ENCODE assay signal across 1 cellular context in genomic region chr4:133148690-133149363, GRCh38.
TF ChIP-seq lines count a peak whose summit lies in the region.

TSS of gene PCDH10 (plus strand) at chr4:133149294. CDS start at chr4:133150141, 847 bp downstream.

TF ChIP-seq in K562, 482 proteins besides CTCF, POLR2A, EP300 and RAD21 (continued from another document):
- TF ChIP-seq REST (CRISPR knock-in tag; IDR thresholded peaks at IDR 0.05; ENCODE audit: low read depth) (no peak), ARID1B (IDR thresholded peaks at IDR 0.05) (no peak), ZNF444 (CRISPR knock-in tag; IDR thresholded peaks at IDR 0.05) (no peak), HNRNPL (IDR thresholded peaks at IDR 0.05; ENCODE audit: low read depth, low read length) (no peak), RNF2 (IDR thresholded peaks at IDR 0.05) (no peak), SP1 (CRISPR knock-in tag; IDR thresholded peaks at IDR 0.05) (0 out of 2 replicates have a peak, but pooled peaks have one; percentile 42), XRCC5 (IDR thresholded peaks at IDR 0.05; ENCODE audit: low read depth, low read length) (no peak), TBP (optimal IDR thresholded peaks at IDR 0.05; ENCODE audit: low read depth, low read length) (peak; percentile 27), XRCC4 (IDR thresholded peaks at IDR 0.05; ENCODE audit: extremely low read depth, insufficient read depth, insufficient read length) (no peak), ATF1 (CRISPR knock-in tag; IDR thresholded peaks at IDR 0.05) (no peak), ATF1 (tag; IDR thresholded peaks at IDR 0.05) (peak; percentile 80), MBD2 (IDR thresholded peaks at IDR 0.05; ENCODE audit: borderline replicate concordance, low read depth) (no peak), CHAMP1 (IDR thresholded peaks at IDR 0.05) (no peak), NCOA1 (IDR thresholded peaks at IDR 0.05; ENCODE audit: low read depth) (no peak), SUPT5H (IDR thresholded peaks at IDR 0.05) (0 out of 2 replicates have a peak, but pooled peaks have one; percentile 40), ASH1L (IDR thresholded peaks at IDR 0.05; ENCODE audit: borderline replicate concordance, low read depth, partially characterized antibody) (no peak), TBL1XR1 (IDR thresholded peaks at IDR 0.05; ENCODE audit: low read length in 2 of 2) (no peak), NFYB (IDR thresholded peaks at IDR 0.05; ENCODE audit: extremely low read depth, insufficient read length) (peak; percentile 46), ZNF143 (CRISPR knock-in tag; IDR thresholded peaks at IDR 0.05) (no peak), KLF1 (tag; IDR thresholded peaks at IDR 0.05) (no peak), ZNF316 (IDR thresholded peaks at IDR 0.05) (no peak), FOS (IDR thresholded peaks at IDR 0.05; ENCODE audit: extremely low read depth, insufficient read length) (peak; percentile 49), EZH2 (IDR thresholded peaks at IDR 0.05; ENCODE audit: borderline replicate concordance, low read depth, low read length) (no peak), HNRNPK (IDR thresholded peaks at IDR 0.05; ENCODE audit: low read depth, low read length, poor library complexity, severe bottlenecking) (no peak), PTBP1 (IDR thresholded peaks at IDR 0.05; ENCODE audit: low read depth, low read length) (no peak), TFE3 (CRISPR knock-in tag; IDR thresholded peaks at IDR 0.05) (no peak), DPF2 (IDR thresholded peaks at IDR 0.05) (no peak), CREM (IDR thresholded peaks at IDR 0.05; ENCODE audit: low read depth) (peak; percentile 54; the same call in 1 of the 2 replicates), CREB1 (IDR thresholded peaks at IDR 0.05) (no peak), CREB1 (CRISPR knock-in tag; IDR thresholded peaks at IDR 0.05) (peak; percentile 68), SMARCB1 (IDR thresholded peaks at IDR 0.05; ENCODE audit: insufficient read length, low read depth) (no peak), HNRNPLL (IDR thresholded peaks at IDR 0.05; ENCODE audit: low read depth, low read length, poor library complexity, severe bottlenecking) (peak; percentile 6), ZNF384 (IDR thresholded peaks at IDR 0.05; ENCODE audit: low read depth, low read length) (no peak), RBFOX2 (IDR thresholded peaks at IDR 0.05; ENCODE audit: low read depth, low read length) (peak; percentile 59), ZNF551 (CRISPR knock-in tag; IDR thresholded peaks at IDR 0.05) (no peak), HDAC2 (IDR thresholded peaks at IDR 0.05) (no peak), SAP30 (IDR thresholded peaks at IDR 0.05; ENCODE audit: borderline replicate concordance, insufficient read depth, low read depth, low read length, poor library complexity, severe bottlenecking) (no peak), ZNF77 (CRISPR knock-in tag; IDR thresholded peaks at IDR 0.05) (no peak), FOXJ3 (CRISPR knock-in tag; IDR thresholded peaks at IDR 0.05) (no peak), E2F3 (CRISPR knock-in tag; IDR thresholded peaks at IDR 0.05) (no peak), ZNF174 (CRISPR knock-in tag; IDR thresholded peaks at IDR 0.05) (no peak), DACH1 (IDR thresholded peaks at IDR 0.05; ENCODE audit: partially characterized antibody) (no peak), RBM22 (IDR thresholded peaks at IDR 0.05; ENCODE audit: low read depth, low read length, poor library complexity, severe bottlenecking) (no peak), CC2D1A (IDR thresholded peaks at IDR 0.05) (no peak), ZFP30 (CRISPR knock-in tag; IDR thresholded peaks at IDR 0.05; ENCODE audit: borderline replicate concordance) (no peak), CHD4 (IDR thresholded peaks at IDR 0.05; ENCODE audit: insufficient read depth, insufficient replicate concordance, low read depth, low read length, poor library complexity, severe bottlenecking) (no peak), DIDO1 (tag; IDR thresholded peaks at IDR 0.05; ENCODE audit: low read depth) (no peak), ETV5 (CRISPR knock-in tag; IDR thresholded peaks at IDR 0.05; ENCODE audit: low read depth) (no peak), IFI16 (CRISPR knock-in tag; IDR thresholded peaks at IDR 0.05) (no peak)
- TF ChIP-seq, protein P1, sequence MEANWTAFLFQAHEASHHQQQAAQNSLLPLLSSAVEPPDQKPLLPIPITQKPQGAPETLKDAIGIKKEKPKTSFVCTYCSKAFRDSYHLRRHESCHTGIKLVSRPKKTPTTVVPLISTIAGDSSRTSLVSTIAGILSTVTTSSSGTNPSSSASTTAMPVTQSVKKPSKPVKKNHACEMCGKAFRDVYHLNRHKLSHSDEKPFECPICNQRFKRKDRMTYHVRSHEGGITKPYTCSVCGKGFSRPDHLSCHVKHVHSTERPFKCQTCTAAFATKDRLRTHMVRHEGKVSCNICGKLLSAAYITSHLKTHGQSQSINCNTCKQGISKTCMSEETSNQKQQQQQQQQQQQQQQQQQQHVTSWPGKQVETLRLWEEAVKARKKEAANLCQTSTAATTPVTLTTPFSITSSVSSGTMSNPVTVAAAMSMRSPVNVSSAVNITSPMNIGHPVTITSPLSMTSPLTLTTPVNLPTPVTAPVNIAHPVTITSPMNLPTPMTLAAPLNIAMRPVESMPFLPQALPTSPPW (CRISPR knock-in tag; IDR thresholded peaks at IDR 0.05): peak; percentile 33; the same call in 1 of the 2 replicates
- TF ChIP-seq, protein P2, sequence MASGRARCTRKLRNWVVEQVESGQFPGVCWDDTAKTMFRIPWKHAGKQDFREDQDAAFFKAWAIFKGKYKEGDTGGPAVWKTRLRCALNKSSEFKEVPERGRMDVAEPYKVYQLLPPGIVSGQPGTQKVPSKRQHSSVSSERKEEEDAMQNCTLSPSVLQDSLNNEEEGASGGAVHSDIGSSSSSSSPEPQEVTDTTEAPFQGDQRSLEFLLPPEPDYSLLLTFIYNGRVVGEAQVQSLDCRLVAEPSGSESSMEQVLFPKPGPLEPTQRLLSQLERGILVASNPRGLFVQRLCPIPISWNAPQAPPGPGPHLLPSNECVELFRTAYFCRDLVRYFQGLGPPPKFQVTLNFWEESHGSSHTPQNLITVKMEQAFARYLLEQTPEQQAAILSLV (tag; IDR thresholded peaks at IDR 0.05): no peak
- TF ChIP-seq, protein P3, sequence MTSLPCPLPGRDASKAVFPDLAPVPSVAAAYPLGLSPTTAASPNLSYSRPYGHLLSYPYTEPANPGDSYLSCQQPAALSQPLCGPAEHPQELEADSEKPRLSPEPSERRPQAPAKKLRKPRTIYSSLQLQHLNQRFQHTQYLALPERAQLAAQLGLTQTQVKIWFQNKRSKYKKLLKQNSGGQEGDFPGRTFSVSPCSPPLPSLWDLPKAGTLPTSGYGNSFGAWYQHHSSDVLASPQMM (CRISPR knock-in tag; IDR thresholded peaks at IDR 0.05): no peak
- TF ChIP-seq, protein P4, sequence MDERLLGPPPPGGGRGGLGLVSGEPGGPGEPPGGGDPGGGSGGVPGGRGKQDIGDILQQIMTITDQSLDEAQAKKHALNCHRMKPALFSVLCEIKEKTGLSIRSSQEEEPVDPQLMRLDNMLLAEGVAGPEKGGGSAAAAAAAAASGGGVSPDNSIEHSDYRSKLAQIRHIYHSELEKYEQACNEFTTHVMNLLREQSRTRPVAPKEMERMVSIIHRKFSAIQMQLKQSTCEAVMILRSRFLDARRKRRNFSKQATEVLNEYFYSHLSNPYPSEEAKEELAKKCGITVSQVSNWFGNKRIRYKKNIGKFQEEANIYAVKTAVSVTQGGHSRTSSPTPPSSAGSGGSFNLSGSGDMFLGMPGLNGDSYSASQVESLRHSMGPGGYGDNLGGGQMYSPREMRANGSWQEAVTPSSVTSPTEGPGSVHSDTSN (CRISPR knock-in tag; IDR thresholded peaks at IDR 0.05; ENCODE audit: low read depth): no peak
- TF ChIP-seq, protein P4 (tag; conservative IDR thresholded peaks at IDR 0.05; ENCODE audit: low read depth): peak; percentile 96
- TF ChIP-seq, protein P5, sequence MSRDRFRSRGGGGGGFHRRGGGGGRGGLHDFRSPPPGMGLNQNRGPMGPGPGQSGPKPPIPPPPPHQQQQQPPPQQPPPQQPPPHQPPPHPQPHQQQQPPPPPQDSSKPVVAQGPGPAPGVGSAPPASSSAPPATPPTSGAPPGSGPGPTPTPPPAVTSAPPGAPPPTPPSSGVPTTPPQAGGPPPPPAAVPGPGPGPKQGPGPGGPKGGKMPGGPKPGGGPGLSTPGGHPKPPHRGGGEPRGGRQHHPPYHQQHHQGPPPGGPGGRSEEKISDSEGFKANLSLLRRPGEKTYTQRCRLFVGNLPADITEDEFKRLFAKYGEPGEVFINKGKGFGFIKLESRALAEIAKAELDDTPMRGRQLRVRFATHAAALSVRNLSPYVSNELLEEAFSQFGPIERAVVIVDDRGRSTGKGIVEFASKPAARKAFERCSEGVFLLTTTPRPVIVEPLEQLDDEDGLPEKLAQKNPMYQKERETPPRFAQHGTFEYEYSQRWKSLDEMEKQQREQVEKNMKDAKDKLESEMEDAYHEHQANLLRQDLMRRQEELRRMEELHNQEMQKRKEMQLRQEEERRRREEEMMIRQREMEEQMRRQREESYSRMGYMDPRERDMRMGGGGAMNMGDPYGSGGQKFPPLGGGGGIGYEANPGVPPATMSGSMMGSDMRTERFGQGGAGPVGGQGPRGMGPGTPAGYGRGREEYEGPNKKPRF (IDR thresholded peaks at IDR 0.05; ENCODE audit: low read depth, low read length): no peak
- TF ChIP-seq, protein P6, sequence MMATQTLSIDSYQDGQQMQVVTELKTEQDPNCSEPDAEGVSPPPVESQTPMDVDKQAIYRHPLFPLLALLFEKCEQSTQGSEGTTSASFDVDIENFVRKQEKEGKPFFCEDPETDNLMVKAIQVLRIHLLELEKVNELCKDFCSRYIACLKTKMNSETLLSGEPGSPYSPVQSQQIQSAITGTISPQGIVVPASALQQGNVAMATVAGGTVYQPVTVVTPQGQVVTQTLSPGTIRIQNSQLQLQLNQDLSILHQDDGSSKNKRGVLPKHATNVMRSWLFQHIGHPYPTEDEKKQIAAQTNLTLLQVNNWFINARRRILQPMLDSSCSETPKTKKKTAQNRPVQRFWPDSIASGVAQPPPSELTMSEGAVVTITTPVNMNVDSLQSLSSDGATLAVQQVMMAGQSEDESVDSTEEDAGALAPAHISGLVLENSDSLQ (IDR thresholded peaks at IDR 0.05): peak; percentile 97
TF ChIP-seq in K562: peak in this region for 16.
